8 cellular contexts compared by ENCODE assay signal in genomic region chr2:144516417-144516980, GRCh38. TPM values are rescaled to one million over a fixed set of nuclear protein-coding genes. Genes with fewer than 3 reads are reported as not detected.
DNase-seq lines count a peak whose midpoint lies in the region; ATAC-seq, FAIRE-seq and TF ChIP-seq lines count a peak whose summit lies in the region.

No MANE protein-coding gene starts in this region.

- H3K9me3 Mint-ChIP-seq in CD8-positive, alpha-beta memory T cell: peaks cover 0 to 4% (median 2%) of the 10 kb centered on the region in 5 donors

- TF ChIP-seq RAD21 in K562 (CRISPR knock-in tag; conservative IDR thresholded peaks at IDR 0.05 in 1 of 2, IDR thresholded peaks at IDR 0.05 in 1 of 2): no peak

- no peaks in the 10 kb centered on the region for H3K36me3 ChIP-seq in CD8-positive, alpha-beta memory T cell (ENCODE audit: insufficient read depth, low read length)
- H3K36me3 ChIP-seq in Loucy (ENCODE audit: insufficient read depth, low read length) (no peaks in the 10 kb centered on the region), K562 (ENCODE audit: control insufficient read depth, insufficient read depth, low read length) (peaks cover 47% of the 10 kb centered on the region), right lobe of liver (no peaks in the 10 kb centered on the region), thymus (ENCODE audit: control insufficient read depth, insufficient read depth) (no peaks in the 10 kb centered on the region)

- DNase-seq in CD8-positive, alpha-beta memory T cell: no peak
- DNase-seq in K562 (ENCODE audit: extremely low read depth in 1 of 4, low spot score in 3 of 4): peak in 3 of 4 experiments; percentile 41 to 51 (median 44)
- DNase-seq in right lobe of liver: peak in 1 of 3 donors; percentile 59
- DNase-seq in occipital lobe (lab: John Stamatoyannopoulos, UW): no peak
- no peak for DNase-seq in stimulated activated CD4-positive, alpha-beta T cell treated with anti-CD3 and anti-CD28 coated beads, Interleukin-4, amount 100 ng/mL, for 4 hours

- intact Hi-C loops in K562 (cut with micrococcal nuclease): no loop called here
- intact Hi-C loops in right lobe of liver (cut with DNase I): no loop called here

- no peaks in the 10 kb centered on the region for H3K9me1 ChIP-seq in K562 (ENCODE audit: control insufficient read depth, insufficient read depth, low read length)

- POLR2A ChIA-PET in CD8-positive, alpha-beta memory T cell (lab: Charles Lee): no interaction called here
- POLR2A ChIA-PET in K562 (lab: Yijun Ruan, JAX): interaction anchor here (1.0 to 1.2 kb wide), 2 partner anchors 12 to 66 kb away, joined by 3 to 4 read pairs; no protein-coding TSS in a partner anchor

- peak overlapping the region; percentile 82 to 100 (median 94) for H3K27ac Mint-ChIP-seq in CD8-positive, alpha-beta memory T cell

- H2AFZ ChIP-seq in Loucy (ENCODE audit: low read length) (no peak overlapping the region), K562 (ENCODE audit: low read depth, low read length) (no peak overlapping the region)

- 0% methylated on average over 32 of the region's 57 CpGs for WGBS in K562 (ENCODE audit: insufficient coverage, low coverage, missing lambda C conversion rate)
- WGBS in right lobe of liver (ENCODE audit: insufficient coverage, low coverage, low lambda C conversion rate, missing lambda C conversion rate): 3% methylated on average over 25 of the region's 57 CpGs
- WGBS in thymus: under 1% methylated on average over 57 of the region's 57 CpGs

- H4K20me1 ChIP-seq in Loucy (ENCODE audit: insufficient read depth, low read length, poor library complexity, severe bottlenecking) (peaks cover 31% of the 10 kb centered on the region), K562 (replicated peaks; ENCODE audit: control insufficient read depth, insufficient read depth, low read length) (peaks cover 21% of the 10 kb centered on the region)

- H3K4me1 Mint-ChIP-seq in CD8-positive, alpha-beta memory T cell: peaks cover 38 to 44% (median 41%) of the 10 kb centered on the region in 3 donors

- H3K4me3 ChIP-seq in CD8-positive, alpha-beta memory T cell (ENCODE audit: low read length): peak overlapping the region; percentile 52
- H3K4me3 ChIP-seq in Loucy (ENCODE audit: low read length, poor library complexity, severe bottlenecking) (peak overlapping the region; percentile 72), K562 (peak overlapping the region; percentile 91), right lobe of liver (peak overlapping the region; percentile 51 to 57 (median 53)), thymus (ENCODE audit: low read length) (peak overlapping the region; percentile 60)

- H3K27me3 Mint-ChIP-seq in CD8-positive, alpha-beta memory T cell: peaks cover 4 to 18% of the 10 kb centered on the region in 2 donors

- TF ChIP-seq CTCF in Loucy (conservative IDR thresholded peaks at IDR 0.05; ENCODE audit: low read length) (no peak), K562 (IDR thresholded peaks at IDR 0.05 in 2 of 3, conservative IDR thresholded peaks at IDR 0.05 in 1 of 3; ENCODE audit: insufficient read depth in 2 of 3, low read depth in 1 of 3, low read length in 3 of 3) (no peak), right lobe of liver (IDR thresholded peaks at IDR 0.05) (no peak)

- H3K79me2 ChIP-seq in Loucy (ENCODE audit: insufficient read depth, low read length) (peaks cover 80% of the 10 kb centered on the region), K562 (ENCODE audit: control insufficient read depth, insufficient read depth, low read length) (peaks cover 89% of the 10 kb centered on the region)

- peak overlapping the region; percentile 94 for H3K27ac ChIP-seq in CD8-positive, alpha-beta memory T cell (ENCODE audit: low read depth, low read length)
- H3K27ac ChIP-seq in K562 (ENCODE audit: extremely low read depth, low read depth, low read length): peak overlapping the region; percentile 95
- peak overlapping the region; percentile 84 to 96 (median 89) for H3K27ac ChIP-seq in right lobe of liver
- peak overlapping the region; percentile 49 for H3K27ac ChIP-seq in thymus (ENCODE audit: low read depth)

- FAIRE-seq in K562 (lab: Jason Lieb, UNC): no peak

- in situ Hi-C loops in K562 (cut with MboI): no loop called here

- no peak for TF ChIP-seq EP300 in K562 (IDR thresholded peaks at IDR 0.05; ENCODE audit: low read length)

- peaks cover 38% of the 10 kb centered on the region for H3K4me1 ChIP-seq in CD8-positive, alpha-beta memory T cell (ENCODE audit: insufficient read depth, low read length)
- H3K4me1 ChIP-seq in Loucy (ENCODE audit: insufficient read depth, low read length, poor library complexity, severe bottlenecking): peaks cover 14% of the 10 kb centered on the region
- H3K4me1 ChIP-seq in K562 (replicated peaks in 1 of 2; ENCODE audit: control insufficient read depth in 2 of 2, insufficient read depth in 2 of 2, low read length in 2 of 2): peaks cover 18 to 40% of the 10 kb centered on the region in 2 experiments
- peaks cover 0 to 7% (median 0%) of the 10 kb centered on the region in 4 donors for H3K4me1 ChIP-seq in right lobe of liver
- H3K4me1 ChIP-seq in thymus (ENCODE audit: control insufficient read depth, insufficient read depth, low read length): peaks cover 11% of the 10 kb centered on the region

- H3K36me3 Mint-ChIP-seq in CD8-positive, alpha-beta memory T cell: peaks cover 0 to 36% (median 0%) of the 10 kb centered on the region in 3 donors

- ATAC-seq in GM21515 (IDR thresholded peaks at IDR 0.05; ENCODE audit: unreplicated experiment) (peak; percentile 11), K562 (peak; percentile 7), right lobe of liver (peak in 3 of 4 donors; percentile 2 to 9 (median 9))

- peak overlapping the region; percentile 84 to 97 (median 93) for H3K4me3 Mint-ChIP-seq in CD8-positive, alpha-beta memory T cell

- peaks cover 31% of the 10 kb centered on the region for H3K27me3 ChIP-seq in CD8-positive, alpha-beta memory T cell (ENCODE audit: insufficient read depth, low read length, poor library complexity, severe bottlenecking)
- H3K27me3 ChIP-seq in Loucy (ENCODE audit: insufficient read depth, low read length, poor library complexity, severe bottlenecking) (no peaks in the 10 kb centered on the region), K562 (ENCODE audit: control insufficient read depth in 2 of 2, insufficient read depth in 2 of 2, low read length in 2 of 2) (no peaks in the 10 kb centered on the region), right lobe of liver (peaks cover 0 to 4% of the 10 kb centered on the region in 2 donors), thymus (ENCODE audit: control insufficient read depth, insufficient read depth) (peaks cover 7% of the 10 kb centered on the region)

- 0 out of 2 replicates have a peak, but pooled peaks cover 3% of the 10 kb centered on the region for H3F3A ChIP-seq in Loucy (ENCODE audit: low read depth)

- peak; percentile 28 for TF ChIP-seq POLR2A in K562 (conservative IDR thresholded peaks at IDR 0.05)
- TF ChIP-seq POLR2A in right lobe of liver (IDR thresholded peaks at IDR 0.05): no peak

- H3K9ac ChIP-seq in Loucy (ENCODE audit: low read depth, low read length, poor library complexity, severe bottlenecking) (peak overlapping the region; percentile 79), K562 (ENCODE audit: insufficient read depth in 1 of 2, low read depth in 2 of 2, low read length in 2 of 2) (peak overlapping the region; percentile 96 to 97)

- H3K4me2 ChIP-seq in Loucy (ENCODE audit: low read depth, low read length, poor library complexity, severe bottlenecking) (peak overlapping the region; percentile 59), K562 (ENCODE audit: insufficient read depth, low read length) (peak overlapping the region; percentile 80)

- BruUV-seq in K562 (replicated peaks; lab: Mats Ljungman, UMichigan): no TSS peak

- CTCF ChIA-PET in CD8-positive, alpha-beta memory T cell (lab: Charles Lee): no interaction called here
- CTCF ChIA-PET in K562 (lab: Yijun Ruan, JAX; ENCODE audit: low intra/inter-chr PET ratio): interaction anchor here (0.6 kb wide), 1 partner anchor 381 kb away, joined by 3 read pairs; no protein-coding TSS in a partner anchor

- no peaks in the 10 kb centered on the region for H3K9me2 ChIP-seq in Loucy (replicated peaks; ENCODE audit: low read depth, low read length)

- H3K9me3 ChIP-seq in CD8-positive, alpha-beta memory T cell (ENCODE audit: low read length): no peaks in the 10 kb centered on the region
- H3K9me3 ChIP-seq in Loucy (ENCODE audit: insufficient read depth, low read depth, low read length): no peaks in the 10 kb centered on the region
- no peaks in the 10 kb centered on the region for H3K9me3 ChIP-seq in K562 (replicated peaks; ENCODE audit: control insufficient read depth, insufficient read depth, low read depth, low read length)
- no peaks in the 10 kb centered on the region for H3K9me3 ChIP-seq in right lobe of liver
- H3K9me3 ChIP-seq in thymus (ENCODE audit: control insufficient read depth): no peaks in the 10 kb centered on the region

RNA-seq across cellular contexts. Expression of gene ZEB2, which starts 3.4 kb away (rescaled TPM):
- 10 to 100 TPM; 32.7 to 35.8 TPM for total RNA-seq in CD8-positive, alpha-beta memory T cell
- polyA plus RNA-seq in CD8-positive, alpha-beta memory T cell: 20.6 TPM
- total RNA-seq in K562 (2011; cell fraction: chromatin; rRNA removed; ENCODE audit: low replicate concordance): 342 and 614 TPM in 2 replicates
- 113 and 153 TPM in 2 replicates for total RNA-seq in K562 (2011; cell fraction: nucleolus; rRNA removed)
- total RNA-seq in K562 (2011; cell fraction: nucleoplasm; rRNA removed): 327 and 692 TPM in 2 replicates
- total RNA-seq in K562 (2014; rRNA removed) (65.0 and 72.3 TPM in 2 replicates), K562 (2014; rRNA removed; fragmentation: Illumina TruSeq; extraction: Trizol) (87.9 and 96.2 TPM in 2 replicates), K562 (2015; rRNA removed; fragmentation: Illumina TruSeq; extraction: Trizol) (82.2 and 85.8 TPM in 2 replicates), K562 (2021) (101 and 113 TPM in 2 replicates), right lobe of liver (10 to 100 TPM; 13.5 to 35.9 (median 21.7) TPM), occipital lobe (430 TPM)
- polyA plus RNA-seq in K562 (2011; rRNA removed) (66.9 and 73.3 TPM in 2 replicates), K562 (2014; fragmentation: Illumina TruSeq; extraction: Trizol) (52.2 and 57.2 TPM in 2 replicates), K562 (2014; fragmentation: Nextera tagmentation; extraction: Ambion mirVana) (10 to 100 TPM; 15.1 to 30.1 TPM), K562 (2014; rRNA removed) (46.5 and 50.2 TPM in 2 replicates), thymus (16.1 TPM)
- polyA plus RNA-seq in K562 (2011; cell fraction: cytosol; rRNA removed): 37.5 and 39.9 TPM in 2 replicates
- 143 and 148 TPM in 2 replicates for polyA plus RNA-seq in K562 (2011; cell fraction: nucleus; rRNA removed)
- 33.6 and 40.1 TPM in 2 replicates for polyA plus RNA-seq in K562 (2012)
- 369 and 399 TPM in 2 replicates for polyA minus RNA-seq in K562 (2011; rRNA and poly(A)+ RNA removed)
- 41.4 and 51.2 TPM in 2 replicates for polyA minus RNA-seq in K562 (2011; cell fraction: cytosol; rRNA and poly(A)+ RNA removed)
- 431 and 576 TPM in 2 replicates for polyA minus RNA-seq in K562 (2011; cell fraction: nucleus; rRNA and poly(A)+ RNA removed)

Comparison
In these comparisons a context has a peak if more than half of its experiments do, and no peak if none do; other contexts are left out.
1. DNase-seq: peak in K562 (3 of 4); none in CD8-positive, alpha-beta memory T cell (0 of 5), occipital lobe (single experiment) and stimulated activated CD4-positive, alpha-beta T cell treated with anti-CD3 and anti-CD28 coated beads, Interleukin-4, amount 100 ng/mL, for 4 hours (0 of 2).
2. Peak in every context shown above with its lines, with median percentiles within 50 percentile points of each other: H3K27ac ChIP-seq, H3K4me3 ChIP-seq and ATAC-seq.